ENCODE assay signal across 30 cellular contexts in genomic region chr10:116278832-116279231, GRCh38. TPM values are rescaled to one million over a fixed set of nuclear protein-coding genes. Genes with fewer than 3 reads are reported as not detected.
DNase-seq lines count a peak whose midpoint lies in the region; ATAC-seq and TF ChIP-seq lines count a peak whose summit lies in the region.
"Had no signal": no experiment of that assay in that cellular context is flagged by ENCODE, and none has a peak within 500 bp of the region (broad histone marks: within the 10 kb centered on the region; RNA-seq: fewer than 3 reads in every experiment).

No MANE protein-coding gene starts in this region.

- peak overlapping the region; percentile 68 for H3K4me2 ChIP-seq in neural progenitor cell
- H3K4me2 ChIP-seq: SK-N-SH had no signal

- peaks cover 22% of the 10 kb centered on the region for H3K4me1 ChIP-seq in ectodermal cell (ENCODE audit: control insufficient read depth, insufficient read depth, low read length)
- peaks cover 32% of the 10 kb centered on the region for H3K4me1 ChIP-seq in neural progenitor cell
- peaks cover 0 to 10% (median 4%) of the 10 kb centered on the region in 9 donors for H3K4me1 ChIP-seq in heart right ventricle

- intact Hi-C loops in heart right ventricle (cut with DNase I): loop anchor here in 2 of 10 donors (10.0 kb wide), 1 partner anchor 334 kb away; no protein-coding TSS in a partner anchor

- H3K27ac ChIP-seq in ectodermal cell (ENCODE audit: insufficient read depth, low read depth, low read length, poor library complexity, severe bottlenecking) (peak overlapping the region; percentile 28), neural progenitor cell (peak overlapping the region; percentile 68), heart right ventricle (no peak overlapping the region)
- H3K27ac ChIP-seq: parathyroid adenoma, RWPE1, VCaP had no signal

- H3K36me3 ChIP-seq in ectodermal cell (ENCODE audit: control insufficient read depth, insufficient read depth, low read length): no peaks in the 10 kb centered on the region
- H3K36me3 ChIP-seq in neural progenitor cell: no peaks in the 10 kb centered on the region
- H3K36me3 ChIP-seq in heart right ventricle: no peaks in the 10 kb centered on the region

- peaks cover 15% of the 10 kb centered on the region for H3K27me3 Mint-ChIP-seq in neural progenitor cell (ENCODE audit: insufficient read depth, low read depth)

- H3K4me1 Mint-ChIP-seq in neural progenitor cell: peaks cover 22% of the 10 kb centered on the region
- H3K4me1 Mint-ChIP-seq: activated T-helper 17 cell treated with anti-CD3 and anti-CD28 coated beads, Interleukin-2, amount 50 U/mL, for 72 hours had no signal

- H3K9me3 ChIP-seq in ectodermal cell (ENCODE audit: control insufficient read depth, low read length) (no peaks in the 10 kb centered on the region), neural progenitor cell (ENCODE audit: low read depth) (no peaks in the 10 kb centered on the region), heart right ventricle (no peaks in the 10 kb centered on the region)
- H3K9me3 ChIP-seq: SK-N-SH had no signal

- H3K9me3 Mint-ChIP-seq in neural progenitor cell: no peaks in the 10 kb centered on the region

- H3K36me3 Mint-ChIP-seq in neural progenitor cell: no peaks in the 10 kb centered on the region

- H3K27ac Mint-ChIP-seq in neural progenitor cell: no peak overlapping the region
- H3K27ac Mint-ChIP-seq: activated naive CD4-positive, alpha-beta T cell treated with anti-CD3 and anti-CD28 coated beads, Interleukin-2, amount 50 U/mL, for 72 hours; activated T-helper 17 cell treated with anti-CD3 and anti-CD28 coated beads, Interleukin-2, amount 50 U/mL, for 72 hours; CD14-positive monocyte; naive thymus-derived CD4-positive, alpha-beta T cell had no signal

- no peak overlapping the region for H3K4me3 Mint-ChIP-seq in neural progenitor cell
- H3K4me3 Mint-ChIP-seq: activated T-helper 17 cell treated with anti-CD3 and anti-CD28 coated beads, Interleukin-2, amount 50 U/mL, for 72 hours; CD14-positive monocyte; naive thymus-derived CD4-positive, alpha-beta T cell had no signal

- no peak for ATAC-seq in GM18868 (IDR thresholded peaks at IDR 0.05; ENCODE audit: unreplicated experiment)
- no peak for ATAC-seq in heart right ventricle
- ATAC-seq: activated naive CD4-positive, alpha-beta T cell treated with anti-CD3 and anti-CD28 coated beads, Interleukin-2, amount 50 U/mL, for 72 hours; activated T-helper 17 cell treated with anti-CD3 and anti-CD28 coated beads, Interleukin-2, amount 50 U/mL, for 72 hours; esophagus mucosa; naive thymus-derived CD4-positive, alpha-beta T cell; sciatic nerve had no signal

- H3K9ac ChIP-seq in neural progenitor cell: no peak overlapping the region
- H3K9ac ChIP-seq: parathyroid adenoma, SK-N-SH had no signal

- H3F3A ChIP-seq in neural progenitor cell (ENCODE audit: low read depth): peaks cover 30% of the 10 kb centered on the region

- WGBS in ectodermal cell, 2 experiments: 40 to 63% methylated on average over 5 of the region's 5 CpGs
- WGBS in heart right ventricle, 2 donors: 67 to 69% methylated on average over 5 of the region's 5 CpGs

- TF ChIP-seq CTCF in neural progenitor cell (IDR thresholded peaks at IDR 0.05): no peak
- TF ChIP-seq CTCF in heart right ventricle (IDR thresholded peaks at IDR 0.05): no peak

- peak; percentile 31 for DNase-seq in D341Med (ENCODE audit: low spot score)
- DNase-seq in NCI-H524 (lab: John Stamatoyannopoulos, UW): peak; percentile 45 to 76
- peak; percentile 90 for DNase-seq in neural progenitor cell (ENCODE audit: low spot score)
- no peak for DNase-seq in NCI-H146 (lab: John Stamatoyannopoulos, UW)
- no peak for DNase-seq in NCI-H2029 treated with DMSO at 0.1 percent for 48 hours (lab: John Stamatoyannopoulos, UW)
- no peak for DNase-seq in heart right ventricle
- DNase-seq: activated CD4-positive, alpha-beta T cell treated with anti-CD3 and anti-CD28 coated beads, Interleukin-2, amount 50 U/mL, for 1 hour; effector CD8-positive, alpha-beta T cell; GOT3; mesendoderm; naive thymus-derived CD4-positive, alpha-beta T cell; NCI-H1105 treated with DMSO at 0.1 percent for 48 hours; NCI-H526; SK-N-SH; T-helper 2 cell had no signal

- no peak overlapping the region for H2AFZ ChIP-seq in neural progenitor cell (replicated peaks)
- H2AFZ ChIP-seq: parathyroid adenoma had no signal

- H3K79me2 ChIP-seq in neural progenitor cell (ENCODE audit: low read depth): no peaks in the 10 kb centered on the region
- H3K79me2 ChIP-seq: parathyroid adenoma had no signal

- peaks cover 8% of the 10 kb centered on the region for H4K20me1 ChIP-seq in neural progenitor cell (ENCODE audit: low read depth)

- H3K4me3 ChIP-seq in ectodermal cell (ENCODE audit: insufficient read depth, low read depth, low read length) (no peak overlapping the region), neural progenitor cell (no peak overlapping the region), heart right ventricle (no peak overlapping the region)

- peaks cover 27% of the 10 kb centered on the region for H3K27me3 ChIP-seq in ectodermal cell (ENCODE audit: control insufficient read depth, insufficient read depth, low read length, poor library complexity, severe bottlenecking)
- H3K27me3 ChIP-seq in neural progenitor cell: peaks cover 35% of the 10 kb centered on the region
- H3K27me3 ChIP-seq in heart right ventricle: peaks cover 0 to 56% (median 30%) of the 10 kb centered on the region in 7 donors

RNA-seq across cellular contexts. Expression of gene GFRA1, which starts 5.8 kb away (rescaled TPM):
- polyA plus RNA-seq in ectodermal cell (2013, experiment 1 of 4): 4.5 TPM
- 5.5 TPM for polyA plus RNA-seq in ectodermal cell (2013, experiment 2 of 4)
- polyA plus RNA-seq in ectodermal cell (2013, experiment 3 of 4): 3.5 TPM
- polyA plus RNA-seq in ectodermal cell (2013, experiment 4 of 4): 5.4 TPM
- total RNA-seq in neural progenitor cell (ENCODE audit: low replicate concordance) (14.0 and 14.6 TPM in 2 replicates), heart right ventricle (1 to 10 TPM in 6 of 10 donors, under 1 TPM in 4; 0.38 to 9.3 (median 2.1) TPM)
- polyA plus RNA-seq in heart right ventricle: 1 to 10 TPM; 1.3 to 1.6 TPM
- total RNA-seq: A673; activated T-helper 17 cell treated with anti-CD3 and anti-CD28 coated beads, Interleukin-2, amount 50 U/mL, for 72 hours; naive thymus-derived CD4-positive, alpha-beta T cell had no signal
- polyA plus RNA-seq: CD14-positive monocyte; naive thymus-derived CD4-positive, alpha-beta T cell had no signal

RNA-seq across cellular contexts. Expression of gene CCDC172, which starts 45.4 kb away (rescaled TPM):
- polyA plus RNA-seq in ectodermal cell (2013, experiment 1 of 4): not detected
- polyA plus RNA-seq in ectodermal cell (2013, experiment 2 of 4): not detected
- not detected for polyA plus RNA-seq in ectodermal cell (2013, experiment 3 of 4)
- not detected for polyA plus RNA-seq in ectodermal cell (2013, experiment 4 of 4)
- total RNA-seq in neural progenitor cell (ENCODE audit: low replicate concordance): not detected in 2 replicates
- not detected for total RNA-seq in heart right ventricle
- polyA plus RNA-seq in heart right ventricle: not detected
- total RNA-seq: A673; activated naive CD4-positive, alpha-beta T cell treated with anti-CD3 and anti-CD28 coated beads, Interleukin-2, amount 50 U/mL, for 72 hours; activated T-helper 17 cell treated with anti-CD3 and anti-CD28 coated beads, Interleukin-2, amount 50 U/mL, for 72 hours; chondrocyte; esophagus mucosa; glomerular endothelial cell; naive thymus-derived CD4-positive, alpha-beta T cell; sciatic nerve; subcutaneous adipose tissue; ureter had no signal
- polyA plus RNA-seq: CD14-positive monocyte; naive thymus-derived CD4-positive, alpha-beta T cell; SK-N-SH had no signal

Comparison
In these comparisons a context has a peak if more than half of its experiments do, and no peak if none do; other contexts are left out.
1. DNase-seq: peak in D341Med (single experiment), NCI-H524 (2 of 2) and neural progenitor cell (single experiment); none in NCI-H146 (single experiment), NCI-H2029 treated with DMSO at 0.1 percent for 48 hours (single experiment) and heart right ventricle (0 of 2).
2. H3K27ac ChIP-seq: peak in ectodermal cell (single experiment) and neural progenitor cell (single experiment); none in heart right ventricle (0 of 10).